23 cellular contexts compared by ENCODE assay signal in the genomic region with DNA sequence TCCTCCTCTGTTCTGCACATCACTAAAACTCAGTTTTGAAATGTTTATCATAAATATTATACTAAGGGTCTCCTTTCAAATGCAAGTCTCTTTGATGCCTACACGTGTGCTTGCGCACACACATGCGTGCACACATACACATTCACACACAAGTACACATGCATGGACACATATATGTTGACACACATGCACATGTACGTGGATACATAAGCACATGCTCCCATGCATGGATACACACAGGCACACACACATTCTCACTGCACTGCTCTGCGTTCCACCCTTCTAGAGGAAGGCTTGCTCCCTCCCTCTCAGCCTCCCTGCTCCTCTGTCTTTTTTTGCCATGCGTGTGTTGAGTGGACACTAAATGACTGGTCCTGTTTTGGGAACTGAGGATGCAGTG.
A peak's percentile ranks its signal among the peaks of the same experiment; 100 is the strongest.
DNase-seq lines count a peak whose midpoint lies in the region; ATAC-seq, FAIRE-seq and TF ChIP-seq lines count a peak whose summit lies in the region.
"Had no signal": no experiment of that assay in that cellular context is flagged by ENCODE, and none has a peak within 500 bp of the region (broad histone marks: within the 10 kb centered on the region; RNA-seq: fewer than 3 reads in every experiment).

No MANE protein-coding gene starts in this region.

- H3K4me2 ChIP-seq in H1 (ENCODE audit: insufficient read depth in 1 of 2, low read depth in 2 of 2, low read length in 2 of 2): no peak overlapping the region
- H3K4me2 ChIP-seq in endothelial cell of umbilical vein (ENCODE audit: insufficient read depth, low read length): no peak overlapping the region
- H3K4me2 ChIP-seq: BLaER1 had no signal

- H3K27me3 Mint-ChIP-seq in neural crest cell (ENCODE audit: low read depth): no peaks in the 10 kb centered on the region
- H3K27me3 Mint-ChIP-seq: B cell; CD4-positive, CD25-positive, alpha-beta regulatory T cell had no signal

- CTCF ChIA-PET in H1 (lab: Charles Lee; ENCODE audit: partially characterized antibody): interaction anchor here (1.5 kb wide), 1 partner anchor 24 kb away, joined by 3 read pairs; no protein-coding TSS in a partner anchor
- CTCF ChIA-PET in endothelial cell of umbilical vein (lab: Charles Lee): no interaction called here

- no peaks in the 10 kb centered on the region for H3K4me1 ChIP-seq in right atrium auricular region
- H3K4me1 ChIP-seq in H1 (replicated peaks in 1 of 4; ENCODE audit: control insufficient read depth in 3 of 4, insufficient read depth in 4 of 4, low read length in 3 of 4): peaks cover 0 to 2% (median 0%) of the 10 kb centered on the region in 4 experiments; a peak in 1 of 7 replicates
- no peaks in the 10 kb centered on the region for H3K4me1 ChIP-seq in endothelial cell of umbilical vein (ENCODE audit: control insufficient read depth, extremely low read depth, insufficient read depth, low read length)
- H3K4me1 ChIP-seq in psoas muscle: no peaks in the 10 kb centered on the region
- H3K4me1 ChIP-seq: BLaER1, Caco-2 had no signal

- no peak for TF ChIP-seq RAD21 in H1 (IDR thresholded peaks at IDR 0.05 in 1 of 2, conservative IDR thresholded peaks at IDR 0.05 in 1 of 2; ENCODE audit: low read depth in 2 of 2, low read length in 2 of 2)

- H3K9me3 Mint-ChIP-seq in neural crest cell: no peaks in the 10 kb centered on the region
- H3K9me3 Mint-ChIP-seq: CD8-positive, alpha-beta T cell had no signal

- peak overlapping the region; percentile 45 for H4K91ac ChIP-seq in H1 (replicated peaks; ENCODE audit: insufficient read length, low read length)

- no peaks in the 10 kb centered on the region for H3K9me3 ChIP-seq in right atrium auricular region
- peaks cover 3 to 4% of the 10 kb centered on the region in 2 experiments; a peak in 2 of 4 replicates for H3K9me3 ChIP-seq in H1 (ENCODE audit: insufficient read depth in 2 of 2, low read depth in 1 of 2, low read length in 1 of 2)
- no peaks in the 10 kb centered on the region for H3K9me3 ChIP-seq in endothelial cell of umbilical vein (replicated peaks; ENCODE audit: control insufficient read depth, insufficient read depth, low read length)
- no peaks in the 10 kb centered on the region for H3K9me3 ChIP-seq in psoas muscle
- H3K9me3 ChIP-seq: BLaER1, Caco-2 had no signal

- H3K9ac ChIP-seq in H1 (replicated peaks in 1 of 4; ENCODE audit: extremely low read depth in 1 of 4, low read depth in 3 of 4, low read length in 3 of 4) (no peak overlapping the region), endothelial cell of umbilical vein (replicated peaks; ENCODE audit: extremely low read depth, insufficient read depth, low read length) (no peak overlapping the region)
- H3K9ac ChIP-seq: BLaER1 had no signal

- no peak overlapping the region for H2BK5ac ChIP-seq in H1 (ENCODE audit: low read depth, low read length)

- H2BK12ac ChIP-seq in H1 (ENCODE audit: low read depth, low read length): peak overlapping the region; percentile 84; the same call in 1 of the 2 replicates

- H3K27ac ChIP-seq in right atrium auricular region (no peak overlapping the region), H1 (ENCODE audit: low read depth, low read length) (no peak overlapping the region), endothelial cell of umbilical vein (ENCODE audit: insufficient read depth, low read depth, low read length) (no peak overlapping the region), psoas muscle (no peak overlapping the region)
- H3K27ac ChIP-seq: 22Rv1, BLaER1, C4-2B had no signal

- no peaks in the 10 kb centered on the region for H3K79me1 ChIP-seq in H1 (ENCODE audit: low read depth, low read length)

- TF ChIP-seq CTCF in right atrium auricular region (IDR thresholded peaks at IDR 0.05) (no peak), H1 (IDR thresholded peaks at IDR 0.05; ENCODE audit: control extremely low read depth in 1 of 3, insufficient read depth in 1 of 3, low read depth in 1 of 3, low read length in 3 of 3) (no peak), endothelial cell of umbilical vein (IDR thresholded peaks at IDR 0.05; ENCODE audit: extremely low read depth in 1 of 2, insufficient read depth in 1 of 2, low read depth in 1 of 2, low read length in 2 of 2) (no peak), neural crest cell (conservative IDR thresholded peaks at IDR 0.05) (no peak), psoas muscle (IDR thresholded peaks at IDR 0.05) (no peak)

- intact Hi-C loops in left cardiac atrium (cut with DNase I): no loop called here
- intact Hi-C loops in endothelial cell of umbilical vein (cut with micrococcal nuclease): no loop called here
- intact Hi-C loops in psoas muscle (cut with DNase I): no loop called here

- DNase-seq in right atrium auricular region (ENCODE audit: low spot score): peak; percentile 18
- DNase-seq in left cardiac atrium: no peak
- no peak for DNase-seq in H1 (ENCODE audit: low read depth in 1 of 2, low spot score in 2 of 2)
- no peak for DNase-seq in endothelial cell of umbilical vein (ENCODE audit: low read depth, low spot score)
- no peak for DNase-seq in neural crest cell (ENCODE audit: low read depth, low spot score)
- no peak for DNase-seq in psoas muscle
- DNase-seq in NCI-H510A (lab: John Stamatoyannopoulos, UW): no peak
- DNase-seq: Caco-2; CD4-positive, CD25-positive, alpha-beta regulatory T cell; CD8-positive, alpha-beta T cell; DMS153; DND-41; GOT3; H7; HCEC 1CT had no signal

- H3K79me2 ChIP-seq in H1 (ENCODE audit: control insufficient read depth in 1 of 2, insufficient read depth in 2 of 2, low read length in 2 of 2) (no peaks in the 10 kb centered on the region), endothelial cell of umbilical vein (ENCODE audit: control insufficient read depth, insufficient read depth, low read length) (no peaks in the 10 kb centered on the region)

- H2AFZ ChIP-seq in H1 (ENCODE audit: low read length): no peak overlapping the region
- H2AFZ ChIP-seq in endothelial cell of umbilical vein (ENCODE audit: low read depth, low read length): no peak overlapping the region

- peak overlapping the region; percentile 47 for H3K27ac Mint-ChIP-seq in neural crest cell (ENCODE audit: unreplicated experiment)
- H3K27ac Mint-ChIP-seq: B cell; CD8-positive, alpha-beta T cell had no signal

- ATAC-seq in left cardiac atrium: no peak
- ATAC-seq in HG02885 (IDR thresholded peaks at IDR 0.05; ENCODE audit: poor library complexity, unreplicated experiment): no peak
- ATAC-seq in psoas muscle: no peak
- ATAC-seq: CD8-positive, alpha-beta T cell had no signal

- H2BK120ac ChIP-seq in H1 (replicated peaks; ENCODE audit: low read depth, low read length): no peak overlapping the region

- H3K4me3 ChIP-seq in right atrium auricular region: no peak overlapping the region
- H3K4me3 ChIP-seq in H1 (ENCODE audit: extremely low read depth in 1 of 4, insufficient read depth in 2 of 4, low read depth in 3 of 4, low read length in 4 of 4): no peak overlapping the region
- no peak overlapping the region for H3K4me3 ChIP-seq in endothelial cell of umbilical vein (replicated peaks in 1 of 3; ENCODE audit: insufficient read depth in 1 of 3, low read depth in 1 of 3, low read length in 3 of 3)
- no peak overlapping the region for H3K4me3 ChIP-seq in psoas muscle
- H3K4me3 ChIP-seq: BLaER1 had no signal

- dilution Hi-C loops in endothelial cell of umbilical vein (cut with MboI; ENCODE audit: extremely low pct_ligation_motif_present, low sequenced_read_pairs): no loop called here

- H3K36me3 ChIP-seq in right atrium auricular region: no peaks in the 10 kb centered on the region
- no peaks in the 10 kb centered on the region for H3K36me3 ChIP-seq in H1 (ENCODE audit: control insufficient read depth in 2 of 4, insufficient read depth in 4 of 4, low read length in 3 of 4)
- H3K36me3 ChIP-seq in endothelial cell of umbilical vein (ENCODE audit: control insufficient read depth in 2 of 2, extremely low read depth in 1 of 2, insufficient read depth in 2 of 2, low read length in 2 of 2): no peaks in the 10 kb centered on the region
- no peaks in the 10 kb centered on the region for H3K36me3 ChIP-seq in psoas muscle (ENCODE audit: insufficient read depth in 1 of 2, low read depth in 1 of 2)
- H3K36me3 ChIP-seq: BLaER1 had no signal

- 94% methylated on average over 6 of the region's 6 CpGs; no CpG with 5 or more reads in 1 of the 2 experiments for WGBS in H1 (ENCODE audit: extremely low coverage in 1 of 2, insufficient coverage in 1 of 2, insufficient read length in 1 of 2, insufficient replicate concordance in 2 of 2, low coverage in 1 of 2, low lambda C conversion rate in 2 of 2, missing lambda C conversion rate in 1 of 2), 2 experiments
- 96 to 97% (median 96%) methylated on average over 6 of the region's 6 CpGs for WGBS in psoas muscle, 3 donors

- H3K18ac ChIP-seq in H1 (ENCODE audit: extremely low read depth, low read length): no peak overlapping the region

- H3K4me3 Mint-ChIP-seq in neural crest cell: no peak overlapping the region
- H3K4me3 Mint-ChIP-seq: B cell; CD4-positive, CD25-positive, alpha-beta regulatory T cell; CD8-positive, alpha-beta T cell had no signal

- peak overlapping the region; percentile 51; the same call in 1 of the 2 replicates for H2BK20ac ChIP-seq in H1 (ENCODE audit: low read length)

- H4K20me1 ChIP-seq in H1 (replicated peaks in 1 of 2; ENCODE audit: control insufficient read depth in 1 of 2, insufficient read depth in 2 of 2, low read length in 2 of 2) (no peaks in the 10 kb centered on the region), endothelial cell of umbilical vein (replicated peaks; ENCODE audit: control insufficient read depth, extremely low read depth, insufficient read depth, low read length) (no peaks in the 10 kb centered on the region)
- H4K20me1 ChIP-seq: BLaER1 had no signal

- H2AK5ac ChIP-seq in H1 (ENCODE audit: low read depth, low read length): peak overlapping the region; percentile 54; the same call in 1 of the 2 replicates

- no peak overlapping the region for H3K23ac ChIP-seq in H1 (ENCODE audit: insufficient read length)

- no peaks in the 10 kb centered on the region for H3K23me2 ChIP-seq in H1 (ENCODE audit: low read depth, low read length)

- no peak overlapping the region for H3K56ac ChIP-seq in H1 (replicated peaks; ENCODE audit: insufficient read length, low read depth, low read length)

- no peak overlapping the region for H4K8ac ChIP-seq in H1 (ENCODE audit: extremely low read depth, insufficient read depth, low read length)

- H3K4me1 Mint-ChIP-seq in neural crest cell: peaks cover 3% of the 10 kb centered on the region
- H3K4me1 Mint-ChIP-seq: B cell; CD4-positive, CD25-positive, alpha-beta regulatory T cell had no signal

- no peak for TF ChIP-seq EP300 in H1 (IDR thresholded peaks at IDR 0.05; ENCODE audit: borderline replicate concordance in 1 of 2, low read depth in 2 of 2, low read length in 2 of 2)

- peak overlapping the region; percentile 98 for H2BK15ac ChIP-seq in H1 (ENCODE audit: low read length)

- FAIRE-seq in H1 (lab: Jason Lieb, UNC) (no peak), endothelial cell of umbilical vein (lab: Jason Lieb, UNC) (no peak)
- FAIRE-seq: A204.1, G401.6, GM12892 had no signal

- H3K27me3 ChIP-seq in right atrium auricular region (no peaks in the 10 kb centered on the region), H1 (replicated peaks in 1 of 4; ENCODE audit: control insufficient read depth in 3 of 4, extremely low read depth in 1 of 4, insufficient read depth in 3 of 4, low read length in 3 of 4) (peaks cover 0 to 2% (median 0%) of the 10 kb centered on the region in 4 experiments; a peak in 1 of 7 replicates), endothelial cell of umbilical vein (ENCODE audit: control insufficient read depth in 2 of 2, insufficient read depth in 2 of 2, low read length in 2 of 2) (no peaks in the 10 kb centered on the region), psoas muscle (ENCODE audit: insufficient read depth in 3 of 3, low read length in 2 of 3) (no peaks in the 10 kb centered on the region)
- H3K27me3 ChIP-seq: BLaER1 had no signal

- H4K5ac ChIP-seq in H1 (ENCODE audit: insufficient read length, low read depth, low read length): no peak overlapping the region

- POLR2A ChIA-PET in H1 (lab: Charles Lee; ENCODE audit: partially characterized antibody) (no interaction called here), endothelial cell of umbilical vein (lab: Charles Lee) (no interaction called here)

- H3K4ac ChIP-seq in H1 (replicated peaks; ENCODE audit: insufficient read length, low read depth, low read length): peak overlapping the region; percentile 15

- H3K36me3 Mint-ChIP-seq in neural crest cell (ENCODE audit: low read depth): peaks cover 3% of the 10 kb centered on the region
- H3K36me3 Mint-ChIP-seq: CD4-positive, CD25-positive, alpha-beta regulatory T cell; CD8-positive, alpha-beta T cell had no signal

- no peaks in the 10 kb centered on the region for H3K9me1 ChIP-seq in endothelial cell of umbilical vein (replicated peaks; ENCODE audit: control insufficient read depth, extremely low read depth, insufficient read depth, low read length)

- TF ChIP-seq POLR2A in H1 (IDR thresholded peaks at IDR 0.05; ENCODE audit: control extremely low read depth in 1 of 2, low read depth in 2 of 2, low read length in 2 of 2): no peak
- no peak for TF ChIP-seq POLR2A in endothelial cell of umbilical vein (IDR thresholded peaks at IDR 0.05; ENCODE audit: low read depth, low read length)

- BruUV-seq in endothelial cell of umbilical vein (replicated peaks; lab: Mats Ljungman, UMichigan): no TSS peak

- H3K14ac ChIP-seq in H1 (ENCODE audit: insufficient read length): no peak overlapping the region
